24 cellular contexts compared by ENCODE assay signal in genomic region chrX:39973810-39974209, GRCh38.
"Had no signal": no experiment of that assay in that cellular context is flagged by ENCODE, and none has a peak within 500 bp of the region (broad histone marks: within the 10 kb centered on the region; RNA-seq: fewer than 3 reads in every experiment).

No MANE protein-coding gene starts in this region.

- H3K4me2 ChIP-seq: hepatocyte had no signal

- DNase-seq: heart right ventricle; kidney glomerular epithelial cell; left cardiac atrium; left lung; naive B cell; natural killer cell; nucleus accumbens; posterior cingulate gyrus; psoas muscle; sigmoid colon; small intestine; spleen; stimulated activated CD4-positive, alpha-beta T cell treated with anti-CD3 and anti-CD28 coated beads, Interleukin-4, amount 100 ng/mL, for 24 hours; stimulated activated naive CD4-positive, alpha-beta T cell; tibial artery; uterus had no signal

- H3K79me2 ChIP-seq: hepatocyte had no signal

- H3K27me3 ChIP-seq: hepatocyte, left lung, pancreas, right atrium auricular region, sigmoid colon, suprapubic skin, tibial artery, uterus had no signal

- H3K36me3 ChIP-seq: heart right ventricle, left lung, pancreas, right atrium auricular region, sigmoid colon, spleen, suprapubic skin, thoracic aorta, tibial artery, uterus had no signal

- H2AFZ ChIP-seq: hepatocyte had no signal

- FAIRE-seq: keratinocyte, pancreas, small intestine had no signal

- H3K27ac ChIP-seq: hepatocyte, left lung, pancreas, psoas muscle, right atrium auricular region, sigmoid colon, spleen, suprapubic skin, thoracic aorta, tibial artery, uterus had no signal

- H3K4me3 ChIP-seq: heart right ventricle, hepatocyte, left lung, lung, pancreas, psoas muscle, right atrium auricular region, sigmoid colon, spleen, suprapubic skin, thoracic aorta, tibial artery, uterus had no signal

- H3K9me3 ChIP-seq: pancreas, psoas muscle, sigmoid colon, suprapubic skin, thoracic aorta, uterus had no signal

- H3K4me1 ChIP-seq: left lung, pancreas, psoas muscle, right atrium auricular region, sigmoid colon, suprapubic skin, tibial artery, uterus had no signal

- ATAC-seq: left cardiac atrium; left lung; natural killer cell; pancreas; psoas muscle; stimulated activated effector memory CD8-positive, alpha-beta T cell treated with anti-CD3 and anti-CD28 coated beads, Interleukin-12 subunit alpha, Interleukin-12 subunit beta, amount 100 ng/mL, for 72 hours had no signal
